Comparison of ENCODE assay signal across 1 cellular context in the genomic region with DNA sequence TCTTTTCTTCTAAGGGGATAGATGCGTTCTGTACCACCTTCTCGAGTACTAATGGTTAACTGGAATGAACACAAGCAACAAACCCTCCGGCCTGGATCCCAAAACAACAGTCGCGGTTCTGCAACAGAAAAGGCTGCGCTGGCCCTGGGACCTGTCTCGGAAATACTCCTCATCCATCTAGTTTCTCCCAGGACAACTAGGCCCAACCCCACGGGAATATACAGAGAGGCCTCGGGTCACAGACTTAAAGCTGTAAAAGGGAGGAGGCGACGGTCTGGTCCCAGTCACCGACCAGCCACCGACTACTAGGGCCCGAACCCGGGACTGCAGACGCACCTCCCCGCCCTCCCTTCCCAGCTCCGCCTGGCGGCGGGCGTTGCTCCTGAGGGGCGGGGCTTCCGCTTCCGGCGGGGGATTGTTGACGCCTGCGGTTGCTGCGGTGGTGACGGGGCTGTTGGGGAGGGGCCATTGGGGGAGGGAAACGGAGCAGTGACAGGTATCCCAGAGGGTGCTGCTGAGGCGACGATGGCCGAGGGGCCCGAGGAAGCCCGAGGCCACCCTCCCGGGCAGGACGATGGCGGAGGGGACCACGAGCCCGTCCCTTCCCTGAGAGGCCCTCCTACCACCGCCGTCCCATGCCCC.
A peak's percentile ranks its signal among the peaks of the same experiment; 100 is the strongest.
TF ChIP-seq lines count a peak whose summit lies in the region.

A gene with protein sequence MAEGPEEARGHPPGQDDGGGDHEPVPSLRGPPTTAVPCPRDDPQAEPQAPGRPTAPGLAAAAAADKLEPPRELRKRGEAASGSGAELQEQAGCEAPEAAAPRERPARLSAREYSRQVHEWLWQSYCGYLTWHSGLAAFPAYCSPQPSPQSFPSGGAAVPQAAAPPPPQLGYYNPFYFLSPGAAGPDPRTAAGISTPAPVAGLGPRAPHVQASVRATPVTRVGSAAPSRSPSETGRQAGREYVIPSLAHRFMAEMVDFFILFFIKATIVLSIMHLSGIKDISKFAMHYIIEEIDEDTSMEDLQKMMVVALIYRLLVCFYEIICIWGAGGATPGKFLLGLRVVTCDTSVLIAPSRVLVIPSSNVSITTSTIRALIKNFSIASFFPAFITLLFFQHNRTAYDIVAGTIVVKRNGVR (plus strand): TSS at position 418 of the 642 bp plus-strand sequence. CDS start 108 bp downstream, at position 526.

TF ChIP-seq in H1, 55 proteins besides CTCF, POLR2A, EP300 and RAD21 (continues in another document):
- TF ChIP-seq KDM4A (IDR thresholded peaks at IDR 0.05; ENCODE audit: low read depth, low read length, severe bottlenecking) (no peak), GTF2F1 (IDR thresholded peaks at IDR 0.05; ENCODE audit: borderline replicate concordance, low read depth, low read length) (no peak), POU5F1 (IDR thresholded peaks at IDR 0.05; ENCODE audit: low read depth, low read length) (no peak), JUN (IDR thresholded peaks at IDR 0.05; ENCODE audit: low read depth, low read length) (no peak), CHD2 (IDR thresholded peaks at IDR 0.05; ENCODE audit: low read length) (no peak), TBP (IDR thresholded peaks at IDR 0.05; ENCODE audit: low read depth, low read length) (0 out of 2 replicates have a peak, but pooled peaks have one; percentile 43), SP1 (IDR thresholded peaks at IDR 0.05; ENCODE audit: low read depth, low read length) (no peak), YY1 (IDR thresholded peaks at IDR 0.05; ENCODE audit: low read depth, low read length) (no peak; the same call in 1 of the 2 replicates), SP2 (IDR thresholded peaks at IDR 0.05; ENCODE audit: low read length) (no peak), CTBP2 (IDR thresholded peaks at IDR 0.05; ENCODE audit: borderline replicate concordance, insufficient read depth, insufficient read length, low read length) (no peak), ZNF274 (IDR thresholded peaks at IDR 0.05; ENCODE audit: borderline replicate concordance, extremely low read depth, low read length) (no peak), TCF12 (IDR thresholded peaks at IDR 0.05; ENCODE audit: low read depth, low read length) (no peak), HDAC2 (IDR thresholded peaks at IDR 0.05; ENCODE audit: borderline replicate concordance in 1 of 2, low read depth in 2 of 2, low read length in 2 of 2) (no peak), CREB1 (IDR thresholded peaks at IDR 0.05) (peak; percentile 89), EZH2 (IDR thresholded peaks at IDR 0.05; ENCODE audit: low read depth, low read length, severe bottlenecking) (no peak), SUZ12 (IDR thresholded peaks at IDR 0.05; ENCODE audit: low read length) (no peak), KDM1A (IDR thresholded peaks at IDR 0.05; ENCODE audit: borderline replicate concordance, low read length) (no peak; the same call in 1 of the 2 replicates), SIRT6 (IDR thresholded peaks at IDR 0.05; ENCODE audit: low read length) (no peak), E2F6 (IDR thresholded peaks at IDR 0.05) (peak; percentile 29; the same call in 1 of the 2 replicates), EGR1 (IDR thresholded peaks at IDR 0.05; ENCODE audit: borderline replicate concordance, low read depth, low read length) (no peak), SRF (IDR thresholded peaks at IDR 0.05; ENCODE audit: low read depth, low read length) (no peak), NRF1 (IDR thresholded peaks at IDR 0.05; ENCODE audit: low read depth, low read length) (no peak), RBBP5 (IDR thresholded peaks at IDR 0.05; ENCODE audit: borderline replicate concordance, low read depth, low read length) (no peak), MAFK (IDR thresholded peaks at IDR 0.05; ENCODE audit: low read depth, low read length) (no peak), NANOG (IDR thresholded peaks at IDR 0.05; ENCODE audit: insufficient read depth, low read depth, low read length, poor library complexity, severe bottlenecking) (no peak), CEBPB (IDR thresholded peaks at IDR 0.05; ENCODE audit: low read depth, low read length) (no peak), KDM5A (IDR thresholded peaks at IDR 0.05; ENCODE audit: low read length) (no peak), TEAD4 (IDR thresholded peaks at IDR 0.05; ENCODE audit: low read depth, low read length) (no peak), HDAC6 (IDR thresholded peaks at IDR 0.05; ENCODE audit: low read depth, low read length) (no peak), JUND (IDR thresholded peaks at IDR 0.05; ENCODE audit: low read length) (0 out of 2 replicates have a peak, but pooled peaks have one; percentile 25), CHD7 (IDR thresholded peaks at IDR 0.05; ENCODE audit: insufficient replicate concordance, low read length) (no peak), ATF2 (IDR thresholded peaks at IDR 0.05; ENCODE audit: low read length) (no peak), SIN3A (conservative IDR thresholded peaks at IDR 0.05 in 1 of 2, IDR thresholded peaks at IDR 0.05 in 1 of 2; ENCODE audit: low read depth in 1 of 2, low read length in 2 of 2) (peak in 1 of 2 experiments; percentile 63; a peak in 2 of 4 replicates), CHD1 (IDR thresholded peaks at IDR 0.05; ENCODE audit: low read depth, low read length) (no peak), CBX8 (IDR thresholded peaks at IDR 0.05; ENCODE audit: borderline replicate concordance, low read depth, low read length) (no peak), RFX5 (IDR thresholded peaks at IDR 0.05; ENCODE audit: borderline replicate concordance, low read depth, low read length) (no peak), FOSL1 (IDR thresholded peaks at IDR 0.05; ENCODE audit: insufficient read depth, low read depth, low read length) (no peak), SAP30 (IDR thresholded peaks at IDR 0.05; ENCODE audit: insufficient read depth, insufficient replicate concordance, low read length) (no peak), CBX5 (IDR thresholded peaks at IDR 0.05; ENCODE audit: low read depth, low read length) (no peak), USF2 (IDR thresholded peaks at IDR 0.05; ENCODE audit: low read length) (no peak), RXRA (IDR thresholded peaks at IDR 0.05; ENCODE audit: insufficient read depth, low read depth, low read length) (no peak), PHF8 (conservative IDR thresholded peaks at IDR 0.05; ENCODE audit: low read depth, low read length) (peak; percentile 66), MAX (IDR thresholded peaks at IDR 0.05) (peak; percentile 58), POLR2AphosphoS5 (IDR thresholded peaks at IDR 0.05; ENCODE audit: low read depth, low read length) (no peak; the same call in 1 of the 2 replicates), GABPA (IDR thresholded peaks at IDR 0.05; ENCODE audit: borderline replicate concordance, insufficient read depth, low read length) (peak; percentile 94), BRCA1 (IDR thresholded peaks at IDR 0.05; ENCODE audit: low read depth, low read length) (no peak), ASH2L (IDR thresholded peaks at IDR 0.05; ENCODE audit: low read length) (no peak), SP4 (IDR thresholded peaks at IDR 0.05; ENCODE audit: low read length) (no peak), BACH1 (IDR thresholded peaks at IDR 0.05; ENCODE audit: low read length) (no peak), TAF1 (IDR thresholded peaks at IDR 0.05; ENCODE audit: low read depth, low read length) (peak; percentile 34; the same call in 1 of the 2 replicates), BCL11A (IDR thresholded peaks at IDR 0.05; ENCODE audit: low read depth in 2 of 2, low read length in 2 of 2) (no peak), TAF7 (optimal IDR thresholded peaks at IDR 0.05; ENCODE audit: borderline replicate concordance, low read depth, low read length) (no peak)
- TF ChIP-seq, protein P1, sequence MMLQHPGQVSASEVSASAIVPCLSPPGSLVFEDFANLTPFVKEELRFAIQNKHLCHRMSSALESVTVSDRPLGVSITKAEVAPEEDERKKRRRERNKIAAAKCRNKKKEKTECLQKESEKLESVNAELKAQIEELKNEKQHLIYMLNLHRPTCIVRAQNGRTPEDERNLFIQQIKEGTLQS (IDR thresholded peaks at IDR 0.05; ENCODE audit: insufficient read depth, low read depth, low read length), result no peak
